Comparison of ENCODE assay signal across 9 cellular contexts in genomic region chr13:27476943-27477681, GRCh38. TPM values are rescaled to one million over a fixed set of nuclear protein-coding genes. Genes with fewer than 3 reads are reported as not detected.
DNase-seq lines count a peak whose midpoint lies in the region; ATAC-seq, FAIRE-seq and TF ChIP-seq lines count a peak whose summit lies in the region.
"Had no signal": no experiment of that assay in that cellular context is flagged by ENCODE, and none has a peak within 500 bp of the region (broad histone marks: within the 10 kb centered on the region; RNA-seq: fewer than 3 reads in every experiment).

No MANE protein-coding gene starts in this region.

- no peaks in the 10 kb centered on the region for H3K27me3 ChIP-seq in osteoblast (ENCODE audit: insufficient read depth, low read length)
- no peaks in the 10 kb centered on the region for H3K27me3 ChIP-seq in thyroid gland

- H3K36me3 Mint-ChIP-seq in IgD-negative memory B cell = peaks cover 3% of the 10 kb centered on the region
- no peaks in the 10 kb centered on the region for H3K36me3 Mint-ChIP-seq in activated T-helper 2 cell treated with anti-CD3 and anti-CD28 coated beads, Interferon-gamma antibody, Interleukin-2, Interleukin-4, amounts not matched to agents 10 μg/mL and 5 μg/mL and 100 μg/mL, durations not matched to agents 14 hours and 24 hours and 36 hours (ENCODE audit: low read depth)

- no peaks in the 10 kb centered on the region for H3K27me3 Mint-ChIP-seq in IgD-negative memory B cell
- no peaks in the 10 kb centered on the region for H3K27me3 Mint-ChIP-seq in activated T-helper 2 cell treated with anti-CD3 and anti-CD28 coated beads, Interferon-gamma antibody, Interleukin-2, Interleukin-4, amounts not matched to agents 10 μg/mL and 5 μg/mL and 100 μg/mL, durations not matched to agents 14 hours and 24 hours and 36 hours (ENCODE audit: low read depth)

- H3K4me1 ChIP-seq in osteoblast (ENCODE audit: insufficient read depth, low read length) = peaks cover 12% of the 10 kb centered on the region
- H3K4me1 ChIP-seq in thyroid gland = no peaks in the 10 kb centered on the region

- H3K36me3 ChIP-seq in osteoblast (ENCODE audit: insufficient read depth, low read length) (no peaks in the 10 kb centered on the region), thyroid gland (no peaks in the 10 kb centered on the region)
- H3K36me3 ChIP-seq: suprapubic skin had no signal

- H3K79me2 ChIP-seq in osteoblast (ENCODE audit: insufficient read depth, low read length) = no peaks in the 10 kb centered on the region

- peak; percentile 62 for ATAC-seq in GM19372 (IDR thresholded peaks at IDR 0.05; ENCODE audit: low read depth, unreplicated experiment)

- H2AFZ ChIP-seq in osteoblast (ENCODE audit: low read length) = no peak overlapping the region

- FAIRE-seq in HTR-8/SVneo (lab: Jason Lieb, UNC) = no peak

- WGBS in thyroid gland, 2 donors = 38 to 40% methylated on average over 9 to 10 of the region's 10 CpGs

- H3K27ac Mint-ChIP-seq in IgD-negative memory B cell = peak overlapping the region; percentile 52 to 75 (median 55)
- peak overlapping the region; percentile 51 for H3K27ac Mint-ChIP-seq in activated T-helper 2 cell treated with anti-CD3 and anti-CD28 coated beads, Interferon-gamma antibody, Interleukin-2, Interleukin-4, amounts not matched to agents 10 μg/mL and 5 μg/mL and 100 μg/mL, durations not matched to agents 14 hours and 24 hours and 36 hours

- TF ChIP-seq CTCF in osteoblast (IDR thresholded peaks at IDR 0.05; ENCODE audit: extremely low read depth, low read depth, low read length) = no peak
- TF ChIP-seq CTCF in thyroid gland (IDR thresholded peaks at IDR 0.05) = no peak

- H3K27ac ChIP-seq in osteoblast (ENCODE audit: low read depth, low read length) = no peak overlapping the region
- no peak overlapping the region for H3K27ac ChIP-seq in thyroid gland
- H3K27ac ChIP-seq: suprapubic skin had no signal

- TF ChIP-seq POLR2A in thyroid gland (IDR thresholded peaks at IDR 0.05) = no peak

- H3K4me1 Mint-ChIP-seq in IgD-negative memory B cell = peaks cover 27 to 36% (median 32%) of the 10 kb centered on the region in 3 donors
- H3K4me1 Mint-ChIP-seq in activated T-helper 2 cell treated with anti-CD3 and anti-CD28 coated beads, Interferon-gamma antibody, Interleukin-2, Interleukin-4, amounts not matched to agents 10 μg/mL and 5 μg/mL and 100 μg/mL, durations not matched to agents 14 hours and 24 hours and 36 hours (ENCODE audit: low read depth) = peaks cover 17% of the 10 kb centered on the region

- H3K4me3 ChIP-seq in osteoblast (ENCODE audit: insufficient read depth, low read length) (no peak overlapping the region), thyroid gland (replicated peaks in 1 of 3) (no peak overlapping the region)
- H3K4me3 ChIP-seq: suprapubic skin had no signal

- DNase-seq in Daoy (ENCODE audit: low read depth) (peak; percentile 38), osteoblast (ENCODE audit: insufficient read length, low spot score, missing footprints) (peak; percentile 87), HTR-8/SVneo (ENCODE audit: insufficient read length, low spot score) (no peak), NCI-H446 (lab: John Stamatoyannopoulos, UW) (no peak), thyroid gland (no peak)
- DNase-seq in activated T-helper 2 cell treated with anti-CD3 and anti-CD28 coated beads, Interferon-gamma antibody, Interleukin-2, Interleukin-4, amounts not matched to agents 10 μg/mL and 5 μg/mL and 100 μg/mL, durations not matched to agents 14 hours and 24 hours and 36 hours (ENCODE audit: low spot score) = no peak

- H4K20me1 ChIP-seq in osteoblast (ENCODE audit: insufficient read depth, low read length) = no peaks in the 10 kb centered on the region

- H3K4me3 Mint-ChIP-seq in IgD-negative memory B cell = peak overlapping the region; percentile 20 to 90 (median 72)
- no peak overlapping the region for H3K4me3 Mint-ChIP-seq in activated T-helper 2 cell treated with anti-CD3 and anti-CD28 coated beads, Interferon-gamma antibody, Interleukin-2, Interleukin-4, amounts not matched to agents 10 μg/mL and 5 μg/mL and 100 μg/mL, durations not matched to agents 14 hours and 24 hours and 36 hours (ENCODE audit: low read depth)

- H3K9me3 ChIP-seq in osteoblast (ENCODE audit: low read depth, low read length) = no peaks in the 10 kb centered on the region
- no peaks in the 10 kb centered on the region for H3K9me3 ChIP-seq in thyroid gland
- H3K9me3 ChIP-seq: suprapubic skin had no signal

- intact Hi-C loops in activated T-helper 2 cell treated with anti-CD3 and anti-CD28 coated beads, Interferon-gamma antibody, Interleukin-2, Interleukin-4, amounts not matched to agents 10 μg/mL and 5 μg/mL and 100 μg/mL, durations not matched to agents 14 hours and 24 hours and 36 hours (cut with micrococcal nuclease) = no loop called here
- intact Hi-C loops in thyroid gland (cut with DNase I) = no loop called here

- no peaks in the 10 kb centered on the region for H3K9me3 Mint-ChIP-seq in IgD-negative memory B cell
- no peaks in the 10 kb centered on the region for H3K9me3 Mint-ChIP-seq in activated T-helper 2 cell treated with anti-CD3 and anti-CD28 coated beads, Interferon-gamma antibody, Interleukin-2, Interleukin-4, amounts not matched to agents 10 μg/mL and 5 μg/mL and 100 μg/mL, durations not matched to agents 14 hours and 24 hours and 36 hours

- peak overlapping the region; percentile 36 for H3K4me2 ChIP-seq in osteoblast (ENCODE audit: insufficient read depth, low read length)

RNA-seq across cellular contexts. Expression of gene MTIF3, which starts 26.7 kb away (rescaled TPM):
- total RNA-seq in Daoy (2014; rRNA removed; shearing (Covaris generic)) = 48.3 and 63.1 TPM in 2 replicates
- 110 TPM for polyA plus RNA-seq in IgD-negative memory B cell
- 25.0 and 32.0 TPM in 2 replicates for total RNA-seq in activated T-helper 2 cell treated with anti-CD3 and anti-CD28 coated beads, Interferon-gamma antibody, Interleukin-2, Interleukin-4, amounts not matched to agents 10 μg/mL and 5 μg/mL and 100 μg/mL, durations not matched to agents 14 hours and 24 hours and 36 hours
- total RNA-seq in osteoblast = 63.6 and 65.5 TPM in 2 replicates
- total RNA-seq in thyroid gland = 10 to 100 TPM; 36.4 to 68.2 (median 54.8) TPM

RNA-seq across cellular contexts. Expression of gene GTF3A, which starts 52.7 kb away (rescaled TPM):
- total RNA-seq in Daoy (2014; rRNA removed; shearing (Covaris generic)) = 85.2 and 91.6 TPM in 2 replicates
- polyA plus RNA-seq in IgD-negative memory B cell = 484 TPM
- total RNA-seq in activated T-helper 2 cell treated with anti-CD3 and anti-CD28 coated beads, Interferon-gamma antibody, Interleukin-2, Interleukin-4, amounts not matched to agents 10 μg/mL and 5 μg/mL and 100 μg/mL, durations not matched to agents 14 hours and 24 hours and 36 hours = 251 and 253 TPM in 2 replicates
- 111 and 115 TPM in 2 replicates for total RNA-seq in osteoblast
- 100 to 1,000 TPM in 3 of 4 donors, 10 to 100 TPM in 1; 50.2 to 145 (median 120) TPM for total RNA-seq in thyroid gland

Comparison
In these comparisons a context has a peak if more than half of its experiments do, and no peak if none do; other contexts are left out.
1. DNase-seq: peak in Daoy (single experiment) and osteoblast (single experiment); none in activated T-helper 2 cell treated with anti-CD3 and anti-CD28 coated beads, Interferon-gamma antibody, Interleukin-2, Interleukin-4, amounts not matched to agents 10 μg/mL and 5 μg/mL and 100 μg/mL, durations not matched to agents 14 hours and 24 hours and 36 hours (single experiment), HTR-8/SVneo (single experiment), NCI-H446 (0 of 2) and thyroid gland (0 of 2).